12 cellular contexts compared by ENCODE assay signal in the genomic region with DNA sequence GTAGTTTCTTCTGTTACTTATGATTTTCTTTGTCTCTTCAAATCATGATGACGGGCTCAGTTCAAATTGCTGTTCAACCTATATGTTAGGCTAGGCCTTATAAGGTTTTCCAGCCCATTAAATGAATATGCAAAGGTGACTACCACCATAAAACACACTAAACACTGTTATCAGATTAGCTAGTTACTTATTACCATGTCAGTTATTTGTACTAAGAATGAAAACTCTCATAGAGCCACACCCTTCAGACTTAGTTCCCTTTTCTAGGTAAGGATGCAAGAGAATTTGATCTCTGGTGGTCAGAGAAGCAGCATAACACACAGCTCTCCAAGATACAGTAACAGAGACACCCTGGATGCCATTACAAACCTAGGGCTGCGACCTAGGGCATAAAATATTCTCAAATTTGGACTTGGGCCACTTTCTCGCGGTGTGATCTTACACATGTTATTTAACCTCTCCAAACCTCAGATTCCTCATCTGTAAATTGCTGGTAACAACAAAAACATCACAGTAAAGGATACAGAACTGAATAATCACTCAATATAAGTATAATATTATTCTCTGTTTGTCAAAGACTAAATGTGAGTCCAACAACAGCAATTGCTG. TPM values are rescaled to one million over a fixed set of nuclear protein-coding genes. Genes with fewer than 3 reads are reported as not detected.
DNase-seq lines count a peak whose midpoint lies in the region; ATAC-seq and TF ChIP-seq lines count a peak whose summit lies in the region.
"Had no signal": no experiment of that assay in that cellular context is flagged by ENCODE, and none has a peak within 500 bp of the region (broad histone marks: within the 10 kb centered on the region; RNA-seq: fewer than 3 reads in every experiment).

No MANE protein-coding gene starts in this region.

- no peak overlapping the region for H3K4me3 ChIP-seq in mucosa of descending colon
- H3K4me3 ChIP-seq: cardiac muscle cell, SJSA1 had no signal

- DNase-seq in LoVo (ENCODE audit: low spot score), result peak; percentile 83
- DNase-seq in mucosa of descending colon, result peak in 1 of 3 donors; percentile 41
- DNase-seq in NCI-H1694 (lab: John Stamatoyannopoulos, UW), result no peak
- DNase-seq in stimulated activated CD4-positive, alpha-beta T cell treated with anti-CD3 and anti-CD28 coated beads, Interleukin-4, amount 100 ng/mL, for 1 hour, result no peak
- no peak for DNase-seq in pons (ENCODE audit: low spot score)
- DNase-seq in G401 (ENCODE audit: low spot score), result no peak
- DNase-seq: GOT3, NCI-H1105 treated with DMSO at 0.1 percent for 48 hours had no signal

- ATAC-seq in GM18867 (IDR thresholded peaks at IDR 0.05; ENCODE audit: unreplicated experiment) (peak; percentile 81), HG02763 (IDR thresholded peaks at IDR 0.05; ENCODE audit: unreplicated experiment) (peak; percentile 74), mucosa of descending colon (peak; percentile 98)

- H3K36me3 ChIP-seq in mucosa of descending colon (ENCODE audit: low read depth), result peaks cover 5% of the 10 kb centered on the region

- intact Hi-C loops in mucosa of descending colon (cut with DNase I, micrococcal nuclease), result no loop called here

- in situ Hi-C loops in G401 (cut with HindIII; ENCODE audit: low sequenced_read_pairs), result no loop called here

- TF ChIP-seq CTCF in mucosa of descending colon (IDR thresholded peaks at IDR 0.05), result no peak

- H3K9me3 ChIP-seq in mucosa of descending colon, result no peaks in the 10 kb centered on the region
- H3K9me3 ChIP-seq: SJSA1 had no signal

- H3K4me1 ChIP-seq in mucosa of descending colon (ENCODE audit: low read depth), result peaks cover 16% of the 10 kb centered on the region
- H3K4me1 ChIP-seq: SJSA1 had no signal

RNA-seq across cellular contexts. Expression of a gene that starts 35.6 kb away (rescaled TPM):
- total RNA-seq in mucosa of descending colon, result 10 to 100 TPM; 19.5 to 25.8 (median 22.8) TPM
- 13.4 and 20.5 TPM in 2 replicates for total RNA-seq in G401 (2014; rRNA removed; shearing (Covaris generic))

RNA-seq across cellular contexts. Expression of a gene that starts 36.0 kb away (rescaled TPM):
- 10 to 100 TPM; 44.8 to 67.0 (median 65.3) TPM for total RNA-seq in mucosa of descending colon
- total RNA-seq in G401 (2014; rRNA removed; shearing (Covaris generic)), result 52.2 and 64.7 TPM in 2 replicates
